8 cellular contexts compared by ENCODE assay signal in the genomic region with DNA sequence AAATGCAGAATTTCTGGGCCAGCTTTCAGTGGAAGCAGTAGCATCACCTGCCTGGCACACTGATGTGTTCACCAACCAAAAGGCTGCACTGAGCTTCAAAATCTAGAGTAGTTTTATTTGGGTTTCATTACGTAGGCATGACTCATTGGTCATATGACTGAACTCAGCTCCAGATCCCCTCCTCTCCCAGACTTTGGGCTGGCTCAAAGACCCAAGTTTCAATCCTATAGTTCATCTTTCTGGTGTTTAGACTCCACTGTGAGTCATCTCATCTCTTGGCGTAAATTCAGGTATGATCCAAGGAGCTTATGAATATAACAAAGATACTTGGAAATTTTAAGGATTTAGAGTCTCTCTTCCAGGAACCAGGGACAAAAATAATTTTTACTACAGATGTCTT. TPM values are rescaled to one million over a fixed set of nuclear protein-coding genes. Genes with fewer than 3 reads are reported as not detected.
DNase-seq lines count a peak whose midpoint lies in the region; ATAC-seq and TF ChIP-seq lines count a peak whose summit lies in the region.

No MANE protein-coding gene starts in this region.

- peaks cover 3 to 15% of the 10 kb centered on the region in 2 experiments; a peak in 3 of 4 replicates for H3K4me1 ChIP-seq in SK-N-SH (ENCODE audit: control insufficient read depth in 1 of 2, insufficient read depth in 2 of 2, low read depth in 1 of 2, low read length in 1 of 2)

- H3K4me3 Mint-ChIP-seq in activated T-cell treated with anti-CD3 and anti-CD28 coated beads, Interleukin-2, amount 50 U/mL, for 24 hours = no peak overlapping the region

- H4K20me1 ChIP-seq in SK-N-SH (ENCODE audit: insufficient read depth) = peaks cover 30% of the 10 kb centered on the region

- WGBS in SK-N-SH (ENCODE audit: low lambda C conversion rate) = 6% methylated on average over 2 of the region's 2 CpGs

- no peaks in the 10 kb centered on the region for H3K9me3 Mint-ChIP-seq in activated T-cell treated with anti-CD3 and anti-CD28 coated beads, Interleukin-2, amount 50 U/mL, for 24 hours

- peaks cover 61% of the 10 kb centered on the region for H3K36me3 Mint-ChIP-seq in activated T-cell treated with anti-CD3 and anti-CD28 coated beads, Interleukin-2, amount 50 U/mL, for 24 hours (ENCODE audit: low read depth)

- no peaks in the 10 kb centered on the region for H3K27me3 Mint-ChIP-seq in activated T-cell treated with anti-CD3 and anti-CD28 coated beads, Interleukin-2, amount 50 U/mL, for 24 hours

- H3K27me3 ChIP-seq in SK-N-SH (ENCODE audit: insufficient read depth) = no peaks in the 10 kb centered on the region

- no peak for TF ChIP-seq CTCF in SK-N-SH (IDR thresholded peaks at IDR 0.05)

- no peak for ATAC-seq in HG03135 (IDR thresholded peaks at IDR 0.05; ENCODE audit: unreplicated experiment)
- no peak for ATAC-seq in HG03520 (IDR thresholded peaks at IDR 0.05; ENCODE audit: unreplicated experiment)

- H2AFZ ChIP-seq in SK-N-SH (ENCODE audit: low read depth) = no peak overlapping the region

- peaks cover 21% of the 10 kb centered on the region for H3K4me1 Mint-ChIP-seq in activated T-cell treated with anti-CD3 and anti-CD28 coated beads, Interleukin-2, amount 50 U/mL, for 24 hours (ENCODE audit: low read depth)

- CTCF ChIA-PET in SK-N-SH (lab: Yijun Ruan, JAX) = interaction anchor here (0.7 to 1.1 kb wide), 4 partner anchors 10 to 28 kb away, joined by 3 to 4 read pairs (median 3); no protein-coding TSS in a partner anchor

- TF ChIP-seq EP300 in SK-N-SH (IDR thresholded peaks at IDR 0.05; ENCODE audit: borderline replicate concordance in 1 of 2, low read depth in 1 of 2, low read length in 1 of 2) = no peak

- POLR2A ChIA-PET in SK-N-SH (lab: Yijun Ruan, JAX) = interaction anchor here (0.9 kb wide), 1 partner anchor 18 kb away, joined by 3 read pairs; the partner anchor contains the start of gene ZMYM5

- peak overlapping the region; percentile 2 to 85; a peak in 3 of 4 replicates for H3K27ac ChIP-seq in SK-N-SH (ENCODE audit: low read depth in 2 of 2, low read length in 1 of 2)

- peak overlapping the region; percentile 81 for H3K27ac Mint-ChIP-seq in activated T-cell treated with anti-CD3 and anti-CD28 coated beads, Interleukin-2, amount 50 U/mL, for 24 hours

- H3K36me3 ChIP-seq in SK-N-SH (replicated peaks in 1 of 2; ENCODE audit: control insufficient read depth in 1 of 2, insufficient read depth in 2 of 2, low read length in 1 of 2) = peaks cover 7 to 56% of the 10 kb centered on the region in 2 experiments

- TF ChIP-seq RAD21 in SK-N-SH (IDR thresholded peaks at IDR 0.05; ENCODE audit: low read length) = no peak

- H3F3A ChIP-seq in SK-N-SH (replicated peaks; ENCODE audit: insufficient read depth) = peaks cover 31% of the 10 kb centered on the region

- no peaks in the 10 kb centered on the region for H3K9me2 ChIP-seq in SK-N-SH

- no peak for DNase-seq in activated T-cell treated with anti-CD3 and anti-CD28 coated beads, Interleukin-2, amount 50 U/mL, for 24 hours
- no peak for DNase-seq in activated T-cell treated with anti-CD3 and anti-CD28 coated beads, Interleukin-2, amount 50 U/mL, for 1 hour
- DNase-seq in SK-N-SH (peak; percentile 32), globus pallidus (ENCODE audit: low spot score) (peak; percentile 16), stromal cell of bone marrow (ENCODE audit: low read depth) (peak; percentile 98), NCI-H1417 treated with DMSO at 0.1 percent for 48 hours (lab: John Stamatoyannopoulos, UW) (no peak)

- peak overlapping the region; percentile 62; the same call in 1 of the 2 replicates for H3K4me2 ChIP-seq in SK-N-SH

- H3K79me2 ChIP-seq in SK-N-SH (ENCODE audit: insufficient read depth) = peaks cover 86% of the 10 kb centered on the region

- no peak overlapping the region for H3K4me3 ChIP-seq in SK-N-SH (ENCODE audit: low read depth in 2 of 2, low read length in 1 of 2)

- no peak overlapping the region for H3K9ac ChIP-seq in SK-N-SH

- H3K9me3 ChIP-seq in SK-N-SH = no peaks in the 10 kb centered on the region

TF ChIP-seq in SK-N-SH, 30 proteins besides CTCF, POLR2A, EP300 and RAD21 (continues in another document):
- TF ChIP-seq MEF2A (IDR thresholded peaks at IDR 0.05; ENCODE audit: borderline replicate concordance, low read depth) = no peak
- TF ChIP-seq CHD2 (IDR thresholded peaks at IDR 0.05; ENCODE audit: low read length, partially characterized antibody) = no peak
- no peak for TF ChIP-seq EZH2phosphoT487 (IDR thresholded peaks at IDR 0.05; ENCODE audit: borderline replicate concordance, low read depth)
- TF ChIP-seq FOSL2 (IDR thresholded peaks at IDR 0.05; ENCODE audit: borderline replicate concordance, low read depth) = peak; percentile 73; the same call in 1 of the 2 replicates
- peak; percentile 37 for TF ChIP-seq TCF12 (IDR thresholded peaks at IDR 0.05)
- TF ChIP-seq RCOR1 (IDR thresholded peaks at IDR 0.05; ENCODE audit: low read length) = no peak
- TF ChIP-seq, protein P1, sequence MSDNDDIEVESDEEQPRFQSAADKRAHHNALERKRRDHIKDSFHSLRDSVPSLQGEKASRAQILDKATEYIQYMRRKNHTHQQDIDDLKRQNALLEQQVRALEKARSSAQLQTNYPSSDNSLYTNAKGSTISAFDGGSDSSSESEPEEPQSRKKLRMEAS (IDR thresholded peaks at IDR 0.05; ENCODE audit: low read depth) = 0 out of 2 replicates have a peak, but pooled peaks have one; percentile 20
- TF ChIP-seq JUND (IDR thresholded peaks at IDR 0.05) = peak; percentile 84
- TF ChIP-seq NFIC (IDR thresholded peaks at IDR 0.05; ENCODE audit: borderline replicate concordance) = peak; percentile 70
- no peak for TF ChIP-seq ZBTB33 (IDR thresholded peaks at IDR 0.05; ENCODE audit: borderline replicate concordance, low read depth)
- no peak for TF ChIP-seq NRF1 (IDR thresholded peaks at IDR 0.05; ENCODE audit: low read depth, low read length)
- peak; percentile 89 for TF ChIP-seq USF1 (IDR thresholded peaks at IDR 0.05; ENCODE audit: borderline replicate concordance, low read depth)
- TF ChIP-seq PBX3 (IDR thresholded peaks at IDR 0.05) = no peak
- TF ChIP-seq IRF3 (IDR thresholded peaks at IDR 0.05; ENCODE audit: low read depth, low read length) = no peak
- TF ChIP-seq TAF1 (IDR thresholded peaks at IDR 0.05; ENCODE audit: borderline replicate concordance, low read depth, low read length) = no peak
- no peak for TF ChIP-seq GABPA (IDR thresholded peaks at IDR 0.05; ENCODE audit: low read depth)

RNA-seq across cellular contexts. Expression of gene ZMYM5, which starts 17.7 kb away (rescaled TPM):
- 5.2 and 8.5 TPM in 2 replicates for polyA plus RNA-seq in SK-N-SH (2012; rRNA removed)
- 7.4 and 8.9 TPM in 2 replicates for polyA plus RNA-seq in SK-N-SH (2012; cell fraction: cytosol; rRNA removed)
- polyA plus RNA-seq in SK-N-SH (2012; cell fraction: nucleus; rRNA removed) = 6.6 and 17.3 TPM in 2 replicates

Comparison
In these comparisons a context has a peak if more than half of its experiments do, and no peak if none do; other contexts are left out.
1. DNase-seq: peak in SK-N-SH (single experiment), globus pallidus (single experiment) and stromal cell of bone marrow (single experiment); none in activated T-cell treated with anti-CD3 and anti-CD28 coated beads, Interleukin-2, amount 50 U/mL, for 24 hours (single experiment), activated T-cell treated with anti-CD3 and anti-CD28 coated beads, Interleukin-2, amount 50 U/mL, for 1 hour (single experiment) and NCI-H1417 treated with DMSO at 0.1 percent for 48 hours (single experiment).